ENCODE assay signal across 21 cellular contexts in genomic region chr11:14362613-14363012, GRCh38.
"Had no signal": no experiment of that assay in that cellular context is flagged by ENCODE, and none has a peak within 500 bp of the region (broad histone marks: within the 10 kb centered on the region; RNA-seq: fewer than 3 reads in every experiment).

No MANE protein-coding gene starts in this region.

- H3K9me3 ChIP-seq: adrenal gland, breast epithelium, esophagus muscularis mucosa, ovary, tibial artery had no signal

- H3K36me3 ChIP-seq: adrenal gland, breast epithelium, esophagus muscularis mucosa, ovary, tibial artery had no signal

- H3K4me2 ChIP-seq: hepatocyte had no signal

- H2AFZ ChIP-seq: hepatocyte had no signal

- H3K4me1 ChIP-seq: breast epithelium had no signal

- FAIRE-seq: astrocyte, islet of Langerhans, urothelium cell line had no signal

- H3K4me3 ChIP-seq: adrenal gland, breast epithelium, esophagus muscularis mucosa, hepatocyte, ovary, tibial artery had no signal

- H3K27me3 ChIP-seq: adrenal gland, breast epithelium, esophagus muscularis mucosa, hepatocyte, ovary, tibial artery had no signal

- ATAC-seq: activated naive CD4-positive, alpha-beta T cell treated with anti-CD3 and anti-CD28 coated beads, Interleukin-2, amount 50 U/mL, for 72 hours; left colon had no signal

- DNase-seq: activated B cell treated with CpG ODN at 0.5 μM for 24 hours; activated CD4-positive, alpha-beta memory T cell treated with anti-CD3 and anti-CD28 coated beads for 36 hours; activated CD4-positive, alpha-beta T cell treated with anti-CD3 and anti-CD28 coated beads for 4 hours; activated gamma-delta T cell treated with Interleukin-2 at 50 U/mL for 16 hours; activated T-cell treated with anti-CD3 and anti-CD28 coated beads for 4 hours; adrenal gland; effector CD8-positive, alpha-beta T cell; left colon; mammary epithelial cell; ovary; stimulated activated naive CD4-positive, alpha-beta T cell; T-helper 1 cell; T-helper 9 cell; tibial artery had no signal

- H3K27ac ChIP-seq: adrenal gland, breast epithelium, esophagus muscularis mucosa, hepatocyte, ovary, tibial artery had no signal
